ENCODE assay signal across 8 cellular contexts in genomic region chr1:116390195-116390594, GRCh38. TPM values are rescaled to one million over a fixed set of nuclear protein-coding genes. Genes with fewer than 3 reads are reported as not detected.
A peak's percentile ranks its signal among the peaks of the same experiment; 100 is the strongest.
DNase-seq lines count a peak whose midpoint lies in the region; ATAC-seq and TF ChIP-seq lines count a peak whose summit lies in the region.

No MANE protein-coding gene starts in this region.

- H3K9me3 ChIP-seq in OCI-LY3 (ENCODE audit: insufficient read depth, low read length) (no peaks in the 10 kb centered on the region), suprapubic skin (no peaks in the 10 kb centered on the region)

- WGBS in suprapubic skin, result 87% methylated on average over 5 of the region's 5 CpGs

- H3K36me3 Mint-ChIP-seq in central memory CD8-positive, alpha-beta T cell (ENCODE audit: insufficient read depth), result peaks cover 84% of the 10 kb centered on the region

- peaks cover 82% of the 10 kb centered on the region for H4K20me1 ChIP-seq in OCI-LY3 (ENCODE audit: insufficient read depth, low read length)

- H3K27me3 ChIP-seq in OCI-LY3 (ENCODE audit: low read depth, low read length) (no peaks in the 10 kb centered on the region), suprapubic skin (no peaks in the 10 kb centered on the region)

- H3K9me3 Mint-ChIP-seq in central memory CD8-positive, alpha-beta T cell, result no peaks in the 10 kb centered on the region

- no peaks in the 10 kb centered on the region for H3K27me3 Mint-ChIP-seq in central memory CD8-positive, alpha-beta T cell

- peak overlapping the region; percentile 44 for H3K4me2 ChIP-seq in OCI-LY3 (ENCODE audit: low read length)

- no peak for TF ChIP-seq POLR2A in suprapubic skin (IDR thresholded peaks at IDR 0.05)

- no peak for TF ChIP-seq CTCF in GM12865 (IDR thresholded peaks at IDR 0.05; ENCODE audit: insufficient read depth, low read depth, low read length, missing control alignments)
- no peak for TF ChIP-seq CTCF in OCI-LY3 (IDR thresholded peaks at IDR 0.05; ENCODE audit: low read depth, low read length)
- TF ChIP-seq CTCF in suprapubic skin (IDR thresholded peaks at IDR 0.05), result no peak

- H3K27ac Mint-ChIP-seq in central memory CD8-positive, alpha-beta T cell (ENCODE audit: low read depth), result peak overlapping the region; percentile 85

- no peak overlapping the region for H2AFZ ChIP-seq in OCI-LY3 (ENCODE audit: low read depth, low read length)

- H3K4me1 Mint-ChIP-seq in central memory CD8-positive, alpha-beta T cell, result peaks cover 41% of the 10 kb centered on the region

- TF ChIP-seq EP300 in suprapubic skin (IDR thresholded peaks at IDR 0.05), result no peak

- H3K4me1 ChIP-seq in OCI-LY3 (ENCODE audit: low read length) (peaks cover 59% of the 10 kb centered on the region), suprapubic skin (peaks cover 16% of the 10 kb centered on the region)

- H3K27ac ChIP-seq in OCI-LY3 (ENCODE audit: low read length) (no peak overlapping the region), suprapubic skin (no peak overlapping the region)

- no peak overlapping the region for H3K4me3 Mint-ChIP-seq in central memory CD8-positive, alpha-beta T cell

- DNase-seq in GM12865 (ENCODE audit: low read depth) (peak; percentile 80), NCI-H1694 treated with DMSO at 0.1 percent for 48 hours (lab: John Stamatoyannopoulos, UW) (no peak), suprapubic skin (ENCODE audit: low spot score in 2 of 2) (no peak), medulla oblongata (ENCODE audit: extremely low spot score) (no peak)
- peak in 1 of 2 donors; percentile 38 for DNase-seq in central memory CD8-positive, alpha-beta T cell (ENCODE audit: low spot score in 2 of 2)

- 0 out of 2 replicates have a peak, but pooled peaks cover 6% of the 10 kb centered on the region for H3K79me2 ChIP-seq in OCI-LY3 (ENCODE audit: low read length)

- no peak overlapping the region for H3K9ac ChIP-seq in OCI-LY3 (ENCODE audit: low read length)

- H3K36me3 ChIP-seq in OCI-LY3 (replicated peaks; ENCODE audit: low read depth, low read length) (peaks cover 85% of the 10 kb centered on the region), suprapubic skin (peaks cover 99% of the 10 kb centered on the region)

- ATAC-seq in GM21515 (IDR thresholded peaks at IDR 0.05; ENCODE audit: unreplicated experiment) (peak; percentile 75), HG02970 (IDR thresholded peaks at IDR 0.05; ENCODE audit: low FRiP score, unreplicated experiment) (no peak)
- ATAC-seq in central memory CD8-positive, alpha-beta T cell (replicated peaks; ENCODE audit: extremely low read depth, poor library complexity, severe bottlenecking), result peak; percentile 95

- H3K4me3 ChIP-seq in GM12865 (ENCODE audit: low read depth, low read length) (no peak overlapping the region), OCI-LY3 (ENCODE audit: low read length) (no peak overlapping the region), suprapubic skin (no peak overlapping the region)

RNA-seq across cellular contexts. Expression of gene ATP1A1, which starts 17.2 kb away (rescaled TPM):
- total RNA-seq in suprapubic skin, result 100 to 1,000 TPM; 556 to 703 (median 561) TPM
